17 cellular contexts compared by ENCODE assay signal in the genomic region with DNA sequence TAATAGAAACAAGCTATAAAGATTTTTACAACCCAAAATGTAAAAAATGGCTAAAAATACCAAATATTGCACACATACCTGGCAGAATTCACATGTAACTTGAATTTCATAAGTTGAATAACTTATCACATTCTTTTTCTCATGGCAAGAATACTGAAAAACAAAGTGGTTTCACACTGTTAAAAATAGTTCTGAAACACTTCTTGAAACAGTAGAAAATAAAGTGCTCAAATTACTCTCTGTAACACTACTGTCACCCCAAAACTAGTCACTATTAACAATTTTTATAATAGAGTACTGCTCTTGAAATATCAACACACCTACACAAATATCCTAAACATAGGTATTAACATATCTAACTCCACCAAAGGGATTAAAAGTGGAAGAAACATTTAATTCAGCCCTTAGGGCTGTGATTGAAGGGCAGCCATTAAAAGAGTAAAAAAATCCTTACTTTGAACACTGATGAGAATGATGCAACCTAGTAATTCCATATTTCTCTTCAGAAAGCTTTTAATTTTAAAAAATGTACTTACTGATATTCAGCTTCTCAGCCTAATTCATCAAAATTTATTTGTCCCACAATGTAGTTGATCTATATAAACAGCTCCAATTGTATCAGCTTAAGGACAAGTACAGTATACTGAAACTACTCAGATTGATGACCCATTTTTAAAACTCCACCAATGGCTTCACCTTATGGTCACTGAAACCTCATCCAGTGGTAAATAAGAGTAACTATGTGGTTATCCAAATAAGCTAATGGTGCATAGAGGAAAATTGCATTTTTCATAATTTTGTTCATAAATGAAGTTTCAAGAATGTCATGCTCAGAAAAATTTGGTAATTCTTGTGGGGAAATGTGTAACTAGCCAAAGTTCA. TPM values are rescaled to one million over a fixed set of nuclear protein-coding genes. Genes with fewer than 3 reads are reported as not detected.
A peak's percentile ranks its signal among the peaks of the same experiment; 100 is the strongest.
DNase-seq lines count a peak whose midpoint lies in the region; ATAC-seq, FAIRE-seq and TF ChIP-seq lines count a peak whose summit lies in the region.
"Had no signal": no experiment of that assay in that cellular context is flagged by ENCODE, and none has a peak within 500 bp of the region (broad histone marks: within the 10 kb centered on the region; RNA-seq: fewer than 3 reads in every experiment).

No MANE protein-coding gene starts in this region.

- H3K27me3 ChIP-seq in GM12878 (replicated peaks in 1 of 2; ENCODE audit: control insufficient read depth in 2 of 2, insufficient read depth in 2 of 2, low read length in 1 of 2), result no peaks in the 10 kb centered on the region
- H3K27me3 ChIP-seq: hepatocyte, right lobe of liver had no signal

- TF ChIP-seq RAD21 in GM12878 (IDR thresholded peaks at IDR 0.05; ENCODE audit: insufficient read depth, low read depth, low read length), result no peak

- peak; percentile 86 for FAIRE-seq in GM12878 (lab: Jason Lieb, UNC)

- peak; percentile 77 for ATAC-seq in GM18868 (IDR thresholded peaks at IDR 0.05; ENCODE audit: unreplicated experiment)
- ATAC-seq in GM21447 (IDR thresholded peaks at IDR 0.05; ENCODE audit: unreplicated experiment), result peak; percentile 82
- peak; percentile 65 for ATAC-seq in HG03060 (IDR thresholded peaks at IDR 0.05; ENCODE audit: low read depth, unreplicated experiment)
- peak; percentile 89 for ATAC-seq in GM12878
- ATAC-seq in mucosa of descending colon, result no peak
- ATAC-seq: right lobe of liver had no signal

- TF ChIP-seq POLR2A in GM12878 (IDR thresholded peaks at IDR 0.05; ENCODE audit: low read depth, low read length), result no peak

- peaks cover 37% of the 10 kb centered on the region for H3K79me2 ChIP-seq in GM12878 (ENCODE audit: control insufficient read depth, insufficient read depth, low read length)

- H3K4me2 ChIP-seq in GM12878 (ENCODE audit: control insufficient read depth, insufficient read depth), result peak overlapping the region; percentile 73
- H3K4me2 ChIP-seq: hepatocyte, SK-N-SH had no signal

- H3K36me3 ChIP-seq in GM12878 (ENCODE audit: control insufficient read depth in 2 of 2, insufficient read depth in 2 of 2, low read length in 1 of 2) (peaks cover 0 to 7% of the 10 kb centered on the region in 2 experiments; a peak in 2 of 4 replicates), mucosa of descending colon (ENCODE audit: low read depth) (no peaks in the 10 kb centered on the region)

- DNase-seq in GM12878 (ENCODE audit: low read depth, low spot score) (no peak), UCSD-AML1 (lab: John Stamatoyannopoulos, UW; ENCODE audit: unreplicated experiment) (no peak), mucosa of descending colon (no peak)
- DNase-seq in activated CD8-positive, alpha-beta memory T cell treated with anti-CD3 and anti-CD28 coated beads, Interleukin-2, amount 50 U/mL, for 48 hours, result no peak
- DNase-seq in activated CD4-positive, CD25-positive, alpha-beta regulatory T cell (lab: John Stamatoyannopoulos, UW), result no peak
- DNase-seq: activated CD4-positive, alpha-beta T cell treated with anti-CD3 and anti-CD28 coated beads, Interleukin-2, amount 10 ng/mL, durations not matched to agents 24 days and 14 days; DMS 273 treated with DMSO at 0.1 percent for 48 hours; effector memory CD4-positive, alpha-beta T cell; KG1; midbrain; NCI-H524; right lobe of liver; SK-N-SH had no signal

- H3K9me3 ChIP-seq in GM12878 (replicated peaks; ENCODE audit: control insufficient read depth, insufficient read depth, low read length) (no peaks in the 10 kb centered on the region), mucosa of descending colon (no peaks in the 10 kb centered on the region)
- H3K9me3 ChIP-seq: right lobe of liver, SK-N-SH had no signal

- peaks cover 17% of the 10 kb centered on the region for H3K4me1 ChIP-seq in GM12878 (ENCODE audit: control insufficient read depth, insufficient read depth, low read length)
- peaks cover 6% of the 10 kb centered on the region for H3K4me1 ChIP-seq in mucosa of descending colon (ENCODE audit: low read depth)
- H3K4me1 ChIP-seq: right lobe of liver had no signal

- RAD21 ChIA-PET in GM12878 (lab: Charles Lee; ENCODE audit: unreplicated experiment), result interaction anchor here (0.7 to 2.1 kb wide), 5 partner anchors 30 to 1319 kb away, joined by 3 to 7 read pairs (median 4); no protein-coding TSS in a partner anchor

- no TSS peak for BruUV-seq in GM12878 (replicated peaks; lab: Mats Ljungman, UMichigan)

- CTCF ChIA-PET in GM12878 (lab: Yijun Ruan, JAX), result interaction anchor here (0.6 to 4.1 kb wide), 9 partner anchors 9 to 449 kb away, joined by 3 to 20 read pairs (median 5); no protein-coding TSS in a partner anchor

- TF ChIP-seq CTCF in GM12878 (IDR thresholded peaks at IDR 0.05 in 2 of 3, conservative IDR thresholded peaks at IDR 0.05 in 1 of 3; ENCODE audit: control insufficient read depth in 2 of 3, extremely low read depth in 1 of 3, insufficient read depth in 1 of 3, low read depth in 3 of 3, low read length in 3 of 3) (no peak), mucosa of descending colon (IDR thresholded peaks at IDR 0.05) (no peak)

- H2AFZ ChIP-seq in GM12878 (ENCODE audit: control insufficient read depth, low read depth, low read length), result no peak overlapping the region
- H2AFZ ChIP-seq: hepatocyte had no signal

- SMC1A ChIA-PET in GM12878 (lab: Charles Lee; ENCODE audit: uncharacterized antibody, unreplicated experiment), result interaction anchor here (0.7 to 4.0 kb wide), 12 partner anchors 8 to 43 kb away, joined by 3 to 33 read pairs (median 4); partner anchors contain the start of gene ATF2

- H3K4me3 ChIP-seq in GM12878 (peak overlapping the region; percentile 25), mucosa of descending colon (no peak overlapping the region)
- H3K4me3 ChIP-seq: hepatocyte, right lobe of liver had no signal

- no peak for TF ChIP-seq EP300 in GM12878 (IDR thresholded peaks at IDR 0.05; ENCODE audit: borderline replicate concordance in 1 of 2, control insufficient read depth in 1 of 2, low read depth in 2 of 2, low read length in 2 of 2)

- in situ Hi-C loops in GM12878 (cut with MboI), result no loop called here

- POLR2A ChIA-PET in GM12878 (lab: Charles Lee), result interaction anchor here (0.6 to 1.0 kb wide), 2 partner anchors 12 to 753 kb away, joined by 3 to 7 read pairs; no protein-coding TSS in a partner anchor

- H4K20me1 ChIP-seq in GM12878 (ENCODE audit: control insufficient read depth, insufficient read depth), result no peaks in the 10 kb centered on the region

- intact Hi-C loops in GM12878 (cut with micrococcal nuclease; ENCODE audit: unreplicated experiment) (no loop called here), mucosa of descending colon (cut with DNase I, micrococcal nuclease) (no loop called here)

- no peak overlapping the region for H3K9ac ChIP-seq in GM12878 (ENCODE audit: control insufficient read depth, insufficient read depth, low read length)
- H3K9ac ChIP-seq: SK-N-SH had no signal

- peak overlapping the region; percentile 49; the same call in 1 of the 2 replicates for H3K27ac ChIP-seq in GM12878 (ENCODE audit: control insufficient read depth, insufficient read depth)
- H3K27ac ChIP-seq: hepatocyte, right lobe of liver had no signal

TF ChIP-seq in GM12878, 131 proteins besides CTCF, POLR2A, EP300 and RAD21 (continues in another document):
- TF ChIP-seq HDAC6 (IDR thresholded peaks at IDR 0.05; ENCODE audit: unreplicated experiment) (no peak), BRCA1 (IDR thresholded peaks at IDR 0.05; ENCODE audit: low read depth, low read length) (no peak), MEF2B (IDR thresholded peaks at IDR 0.05; ENCODE audit: partially characterized antibody, poor library complexity, severe bottlenecking) (peak; percentile 75), MTA2 (IDR thresholded peaks at IDR 0.05; ENCODE audit: low read depth) (peak; percentile 32; the same call in 1 of the 2 replicates)

RNA-seq across cellular contexts. Expression of gene ATF2, which starts 31.4 kb away (rescaled TPM):
- 146 and 154 TPM in 2 replicates for total RNA-seq in GM12878 (2013; cell fraction: nucleolus; rRNA removed)
- total RNA-seq in GM12878 (2014; rRNA removed) (26.0 and 28.2 TPM in 2 replicates), GM12878 (2014; rRNA removed; fragmentation: Illumina TruSeq; extraction: Trizol) (35.7 and 36.2 TPM in 2 replicates), GM12878 (2021) (34.0 and 35.8 TPM in 2 replicates), mucosa of descending colon (10 to 100 TPM; 43.3 to 50.3 (median 44.7) TPM)
- 14.3 TPM for polyA plus RNA-seq in GM12878 (2011; ENCODE audit: low read depth)
- polyA plus RNA-seq in GM12878 (2011; rRNA removed) (78.0 and 93.7 TPM in 2 replicates), GM12878 (2014; fragmentation: Illumina TruSeq; extraction: Trizol) (38.2 and 43.4 TPM in 2 replicates), GM12878 (2014; fragmentation: Nextera tagmentation; extraction: Ambion mirVana) (10 to 100 TPM; 10.3 to 17.7 TPM), GM12878 (2014; rRNA removed) (17.6 and 18.9 TPM in 2 replicates), GM12878 (2016; fragmentation: Nextera tagmentation; extraction: Ambion mirVana) (10 to 100 TPM; 42.5 to 44.7 TPM)
- polyA plus RNA-seq in GM12878 (2011; cell fraction: cytosol; rRNA removed), result 54.7 and 55.9 TPM in 2 replicates
- polyA plus RNA-seq in GM12878 (2011; cell fraction: nucleus; rRNA removed), result 26.6 and 34.9 TPM in 2 replicates
- 17.8 and 23.5 TPM in 2 replicates for polyA plus RNA-seq in GM12878 (2012)
- 153 and 156 TPM in 2 replicates for polyA minus RNA-seq in GM12878 (2011; rRNA and poly(A)+ RNA removed)
- 34.7 and 43.8 TPM in 2 replicates for polyA minus RNA-seq in GM12878 (2011; cell fraction: cytosol; rRNA and poly(A)+ RNA removed)
- 72.9 and 89.1 TPM in 2 replicates for polyA minus RNA-seq in GM12878 (2011; cell fraction: nucleus; rRNA and poly(A)+ RNA removed)

RNA-seq across cellular contexts. Expression of gene ATP5MC3, which starts 44.9 kb away (rescaled TPM):
- 68.9 and 71.1 TPM in 2 replicates for total RNA-seq in GM12878 (2013; cell fraction: nucleolus; rRNA removed)
- total RNA-seq in GM12878 (2014; rRNA removed) (308 and 329 TPM in 2 replicates), GM12878 (2014; rRNA removed; fragmentation: Illumina TruSeq; extraction: Trizol) (330 and 378 TPM in 2 replicates), GM12878 (2021) (424 and 434 TPM in 2 replicates), mucosa of descending colon (100 to 1,000 TPM; 324 to 627 (median 480) TPM)
- polyA plus RNA-seq in GM12878 (2011; ENCODE audit: low read depth), result 261 TPM
- polyA plus RNA-seq in GM12878 (2011; rRNA removed) (1,196 and 1,341 TPM in 2 replicates), GM12878 (2014; fragmentation: Illumina TruSeq; extraction: Trizol) (205 and 334 TPM in 2 replicates), GM12878 (2014; fragmentation: Nextera tagmentation; extraction: Ambion mirVana) (100 to 1,000 TPM; 643 to 716 TPM), GM12878 (2014; rRNA removed) (422 and 457 TPM in 2 replicates), GM12878 (2016; fragmentation: Nextera tagmentation; extraction: Ambion mirVana) (1,000 to 10,000 TPM; 1,121 to 1,181 TPM)
- 686 and 945 TPM in 2 replicates for polyA plus RNA-seq in GM12878 (2011; cell fraction: cytosol; rRNA removed)
- 343 and 385 TPM in 2 replicates for polyA plus RNA-seq in GM12878 (2011; cell fraction: nucleus; rRNA removed)
- 345 and 392 TPM in 2 replicates for polyA plus RNA-seq in GM12878 (2012)
- polyA minus RNA-seq in GM12878 (2011; rRNA and poly(A)+ RNA removed), result 333 and 340 TPM in 2 replicates
- 92.2 and 96.0 TPM in 2 replicates for polyA minus RNA-seq in GM12878 (2011; cell fraction: cytosol; rRNA and poly(A)+ RNA removed)
- polyA minus RNA-seq in GM12878 (2011; cell fraction: nucleus; rRNA and poly(A)+ RNA removed), result 64.4 and 91.2 TPM in 2 replicates
